In genomic region chr22:36070645-36071044, GRCh38 we compare ENCODE assay signal across 1 cellular context. TPM values are rescaled to one million over a fixed set of nuclear protein-coding genes. Genes with fewer than 3 reads are reported as not detected.
"Had no signal": no experiment of that assay in that cellular context is flagged by ENCODE, and none has a peak within 500 bp of the region (broad histone marks: within the 10 kb centered on the region; RNA-seq: fewer than 3 reads in every experiment).

No MANE protein-coding gene starts in this region.

RNA-seq across cellular contexts. Expression of gene RBFOX2, which starts 42.0 kb away (rescaled TPM):
- polyA plus RNA-seq: IgD-negative memory B cell had no signal
